11 cellular contexts compared by ENCODE assay signal in genomic region chr5:170266570-170267379, GRCh38. TPM values are rescaled to one million over a fixed set of nuclear protein-coding genes. Genes with fewer than 3 reads are reported as not detected.
DNase-seq lines count a peak whose midpoint lies in the region; ATAC-seq and TF ChIP-seq lines count a peak whose summit lies in the region.
"Had no signal": no experiment of that assay in that cellular context is flagged by ENCODE, and none has a peak within 500 bp of the region (broad histone marks: within the 10 kb centered on the region; RNA-seq: fewer than 3 reads in every experiment).

No MANE protein-coding gene starts in this region.

- no peak for TF ChIP-seq CTCF in chondrocyte (IDR thresholded peaks at IDR 0.05)

- peak; percentile 57 for DNase-seq in NCI-H1048 (lab: John Stamatoyannopoulos, UW)
- DNase-seq in activated CD4-positive, alpha-beta T cell treated with anti-CD3 and anti-CD28 coated beads, Interleukin-2, amount 50 U/mL, for 4 hours: peak; percentile 50
- DNase-seq in stimulated activated effector memory CD8-positive, alpha-beta T cell treated with anti-CD3 and anti-CD28 coated beads, Interleukin-12 subunit alpha, Interleukin-12 subunit beta, amount 100 ng/mL, for 72 hours (ENCODE audit: low spot score in 2 of 2): peak in 1 of 2 donors; percentile 64
- no peak for DNase-seq in chondrocyte (ENCODE audit: low spot score)
- DNase-seq in aorta: no peak
- DNase-seq in amygdala (lab: John Stamatoyannopoulos, UW): no peak
- DNase-seq: DMS 273 treated with DMSO at 0.1 percent for 48 hours, PC-3, sigmoid colon had no signal

- H3K27ac ChIP-seq in aorta (ENCODE audit: low read depth in 1 of 2, low read length in 2 of 2): no peak overlapping the region

- no peak overlapping the region for H3K4me3 Mint-ChIP-seq in dendritic cell treated with granulocyte-macrophage colony-stimulating factor and Interleukin-4, amounts not matched to agents 40 ng/mL and 50 ng/mL, for 4 days
- H3K4me3 Mint-ChIP-seq in stimulated activated effector memory CD8-positive, alpha-beta T cell treated with anti-CD3 and anti-CD28 coated beads, Interleukin-12 subunit alpha, Interleukin-12 subunit beta, amount 100 ng/mL, for 72 hours: peak overlapping the region; percentile 61
- H3K4me3 Mint-ChIP-seq in chondrocyte (ENCODE audit: unreplicated experiment): no peak overlapping the region

- intact Hi-C loops in dendritic cell treated with granulocyte-macrophage colony-stimulating factor and Interleukin-4, amounts not matched to agents 40 ng/mL and 50 ng/mL, for 4 days (cut with micrococcal nuclease): loop anchor here (5.0 kb wide), 2 partner anchors 136 to 156 kb away; no protein-coding TSS in a partner anchor
- intact Hi-C loops in aorta (cut with DNase I): loop anchor here (1.0 to 5.0 kb wide), 2 partner anchors 81 to 154 kb away; no protein-coding TSS in a partner anchor

- ATAC-seq in stimulated activated effector memory CD8-positive, alpha-beta T cell treated with anti-CD3 and anti-CD28 coated beads, Interleukin-12 subunit alpha, Interleukin-12 subunit beta, amount 100 ng/mL, for 72 hours: peak; percentile 41
- ATAC-seq in HG03460 (IDR thresholded peaks at IDR 0.05; ENCODE audit: unreplicated experiment): no peak
- ATAC-seq in aorta (ENCODE audit: low FRiP score): no peak
- ATAC-seq: PC-3 had no signal

- H3K4me3 ChIP-seq in aorta (ENCODE audit: low read length in 2 of 2): no peak overlapping the region
- H3K4me3 ChIP-seq: sigmoid colon had no signal

- no peaks in the 10 kb centered on the region for H3K4me1 ChIP-seq in aorta (ENCODE audit: control insufficient read depth in 1 of 2, insufficient read depth in 2 of 2, low read length in 2 of 2)

- WGBS in aorta, 2 donors: 68 to 77% methylated on average over 17 of the region's 17 CpGs

- H3K9me3 ChIP-seq in aorta (ENCODE audit: control insufficient read depth, low read length): no peaks in the 10 kb centered on the region
- H3K9me3 ChIP-seq: sigmoid colon had no signal

- H3K27me3 ChIP-seq in aorta (ENCODE audit: control insufficient read depth in 1 of 2, insufficient read depth in 2 of 2, low read length in 1 of 2): no peaks in the 10 kb centered on the region

- H3K9me3 Mint-ChIP-seq in dendritic cell treated with granulocyte-macrophage colony-stimulating factor and Interleukin-4, amounts not matched to agents 40 ng/mL and 50 ng/mL, for 4 days: no peaks in the 10 kb centered on the region
- H3K9me3 Mint-ChIP-seq in stimulated activated effector memory CD8-positive, alpha-beta T cell treated with anti-CD3 and anti-CD28 coated beads, Interleukin-12 subunit alpha, Interleukin-12 subunit beta, amount 100 ng/mL, for 72 hours: no peaks in the 10 kb centered on the region
- no peaks in the 10 kb centered on the region for H3K9me3 Mint-ChIP-seq in chondrocyte (ENCODE audit: low read depth)

- peak overlapping the region; percentile 20 for H3K27ac Mint-ChIP-seq in dendritic cell treated with granulocyte-macrophage colony-stimulating factor and Interleukin-4, amounts not matched to agents 40 ng/mL and 50 ng/mL, for 4 days
- peak overlapping the region; percentile 88 for H3K27ac Mint-ChIP-seq in stimulated activated effector memory CD8-positive, alpha-beta T cell treated with anti-CD3 and anti-CD28 coated beads, Interleukin-12 subunit alpha, Interleukin-12 subunit beta, amount 100 ng/mL, for 72 hours
- no peak overlapping the region for H3K27ac Mint-ChIP-seq in chondrocyte (ENCODE audit: unreplicated experiment)

- no peaks in the 10 kb centered on the region for H3K36me3 ChIP-seq in aorta (ENCODE audit: control insufficient read depth in 1 of 2, insufficient read depth in 2 of 2, low read length in 1 of 2)
- H3K36me3 ChIP-seq: sigmoid colon had no signal

- peaks cover 56% of the 10 kb centered on the region for H3K4me1 Mint-ChIP-seq in dendritic cell treated with granulocyte-macrophage colony-stimulating factor and Interleukin-4, amounts not matched to agents 40 ng/mL and 50 ng/mL, for 4 days (ENCODE audit: low read depth)
- peaks cover 83% of the 10 kb centered on the region for H3K4me1 Mint-ChIP-seq in stimulated activated effector memory CD8-positive, alpha-beta T cell treated with anti-CD3 and anti-CD28 coated beads, Interleukin-12 subunit alpha, Interleukin-12 subunit beta, amount 100 ng/mL, for 72 hours
- peaks cover 6% of the 10 kb centered on the region for H3K4me1 Mint-ChIP-seq in chondrocyte (ENCODE audit: low read depth)

- peaks cover 98% of the 10 kb centered on the region for H3K36me3 Mint-ChIP-seq in dendritic cell treated with granulocyte-macrophage colony-stimulating factor and Interleukin-4, amounts not matched to agents 40 ng/mL and 50 ng/mL, for 4 days (ENCODE audit: low read depth)
- H3K36me3 Mint-ChIP-seq in stimulated activated effector memory CD8-positive, alpha-beta T cell treated with anti-CD3 and anti-CD28 coated beads, Interleukin-12 subunit alpha, Interleukin-12 subunit beta, amount 100 ng/mL, for 72 hours: peaks cover 100% of the 10 kb centered on the region
- H3K36me3 Mint-ChIP-seq in chondrocyte (ENCODE audit: low read depth): peaks cover 2% of the 10 kb centered on the region

- H3K27me3 Mint-ChIP-seq in dendritic cell treated with granulocyte-macrophage colony-stimulating factor and Interleukin-4, amounts not matched to agents 40 ng/mL and 50 ng/mL, for 4 days: no peaks in the 10 kb centered on the region
- peaks cover 46% of the 10 kb centered on the region for H3K27me3 Mint-ChIP-seq in chondrocyte (ENCODE audit: low read depth)

RNA-seq across cellular contexts. Expression of gene LCP2, which starts 30.8 kb away (rescaled TPM):
- not detected in 3 replicates for total RNA-seq in chondrocyte
- 10 to 100 TPM; 25.7 to 58.8 TPM for total RNA-seq in aorta
- 10 to 100 TPM in 1 of 2 donors, 1 to 10 TPM in 1; 2.1 to 16.9 TPM for polyA plus RNA-seq in aorta
- total RNA-seq: PC-3 had no signal

RNA-seq across cellular contexts. Expression of gene C5orf58, which starts 34.0 kb away (rescaled TPM):
- total RNA-seq in chondrocyte (not detected in 3 replicates), aorta (not detected)
- not detected for polyA plus RNA-seq in aorta
- total RNA-seq: PC-3, sigmoid colon had no signal
- polyA plus RNA-seq: sigmoid colon had no signal

Comparison
In these comparisons a context has a peak if more than half of its experiments do, and no peak if none do; other contexts are left out.
1. DNase-seq: peak in NCI-H1048 (single experiment) and activated CD4-positive, alpha-beta T cell treated with anti-CD3 and anti-CD28 coated beads, Interleukin-2, amount 50 U/mL, for 4 hours (2 of 2); none in chondrocyte (single experiment), aorta (0 of 2) and amygdala (0 of 56).
2. RNA of gene LCP2, which starts 30.8 kb away (total RNA-seq): 25.7 to 58.8 TPM in aorta; not detected in chondrocyte; every median in the first group is over 10 times any median in the second.